In genomic region chr1:87044424-87044823, GRCh38 we compare ENCODE assay signal across 13 cellular contexts.
DNase-seq lines count a peak whose midpoint lies in the region; ATAC-seq lines count a peak whose summit lies in the region.
"Had no signal": no experiment of that assay in that cellular context is flagged by ENCODE, and none has a peak within 500 bp of the region (broad histone marks: within the 10 kb centered on the region; RNA-seq: fewer than 3 reads in every experiment).

No MANE protein-coding gene starts in this region.

- no peak overlapping the region for H3K27ac ChIP-seq in CD4-positive, CD25-positive, alpha-beta regulatory T cell (ENCODE audit: insufficient read depth, low read length, poor library complexity, severe bottlenecking)

- peaks cover 0 to 18% (median 4%) of the 10 kb centered on the region in 7 donors for H3K9me3 Mint-ChIP-seq in CD4-positive, CD25-positive, alpha-beta regulatory T cell
- H3K9me3 Mint-ChIP-seq: natural killer cell treated with Interleukin-12 subunit alpha and Interleukin-12 subunit beta and Interleukin-15 and Interleukin-18, amount 100 ng/mL, for 72 hours had no signal

- H3K27me3 ChIP-seq in CD4-positive, CD25-positive, alpha-beta regulatory T cell (ENCODE audit: control insufficient read depth, insufficient read depth, low read length): no peaks in the 10 kb centered on the region
- H3K27me3 ChIP-seq: BE2C had no signal

- H3K4me1 Mint-ChIP-seq in CD4-positive, CD25-positive, alpha-beta regulatory T cell: peaks cover 24 to 35% (median 30%) of the 10 kb centered on the region in 4 donors

- intact Hi-C loops in Right ventricle myocardium superior (cut with DNase I): no loop called here

- in situ Hi-C loops in ACHN (cut with HindIII; ENCODE audit: low pct_ligation_motif_present, low pct_unique_long_range_greater_than_20kb, low sequenced_read_pairs): no loop called here

- DNase-seq in CD4-positive, CD25-positive, alpha-beta regulatory T cell: no peak
- no peak for DNase-seq in NK-92 treated with Interleukin-12 subunit alpha and Interleukin-12 subunit beta, amount 100 ng/mL, for 24 hours (lab: John Stamatoyannopoulos, UW)
- no peak for DNase-seq in Right ventricle myocardium superior
- DNase-seq in ACHN: no peak
- DNase-seq in middle frontal gyrus (ENCODE audit: extremely low spot score, low spot score): no peak
- DNase-seq: BE2C, cerebellar nuclear complex, islet precursor cell, NCI-H187 treated with DMSO at 0.1 percent for 48 hours had no signal

- peaks cover 0 to 4% of the 10 kb centered on the region in 2 experiments for H3K9me3 ChIP-seq in CD4-positive, CD25-positive, alpha-beta regulatory T cell (ENCODE audit: control insufficient read depth in 2 of 2, low read length in 2 of 2)
- H3K9me3 ChIP-seq: BE2C had no signal

- H3K27me3 Mint-ChIP-seq in CD4-positive, CD25-positive, alpha-beta regulatory T cell: no peaks in the 10 kb centered on the region
- H3K27me3 Mint-ChIP-seq: natural killer cell treated with Interleukin-12 subunit alpha and Interleukin-12 subunit beta and Interleukin-15 and Interleukin-18, amount 100 ng/mL, for 72 hours had no signal

- peak overlapping the region in 1 of 4 donors; percentile 0 for H3K4me3 Mint-ChIP-seq in CD4-positive, CD25-positive, alpha-beta regulatory T cell
- H3K4me3 Mint-ChIP-seq: natural killer cell treated with Interleukin-12 subunit alpha and Interleukin-12 subunit beta and Interleukin-15 and Interleukin-18, amount 100 ng/mL, for 72 hours had no signal

- H3K27ac Mint-ChIP-seq in CD4-positive, CD25-positive, alpha-beta regulatory T cell: peak overlapping the region in 2 of 3 donors; percentile 96
- H3K27ac Mint-ChIP-seq: natural killer cell treated with Interleukin-12 subunit alpha and Interleukin-12 subunit beta and Interleukin-15 and Interleukin-18, amount 100 ng/mL, for 72 hours had no signal

- ATAC-seq in CD4-positive, CD25-positive, alpha-beta regulatory T cell (ENCODE audit: low read depth in 2 of 2): no peak
- ATAC-seq in GM18873 (IDR thresholded peaks at IDR 0.05; ENCODE audit: low FRiP score, unreplicated experiment): peak; percentile 29
- peak; percentile 63 for ATAC-seq in HG02678 (IDR thresholded peaks at IDR 0.05; ENCODE audit: unreplicated experiment)
- ATAC-seq in HG03575 (IDR thresholded peaks at IDR 0.05; ENCODE audit: extremely low read depth, insufficient number of reproducible peaks, low FRiP score, unreplicated experiment): peak; percentile 23
- no peak for ATAC-seq in Right ventricle myocardium superior (ENCODE audit: poor library complexity)
- ATAC-seq: natural killer cell treated with Interleukin-12 subunit alpha and Interleukin-12 subunit beta and Interleukin-15 and Interleukin-18, amount 100 ng/mL, for 72 hours had no signal

- no peak overlapping the region for H3K4me3 ChIP-seq in CD4-positive, CD25-positive, alpha-beta regulatory T cell (ENCODE audit: low read depth, low read length)

- H3K4me1 ChIP-seq in CD4-positive, CD25-positive, alpha-beta regulatory T cell (ENCODE audit: control insufficient read depth, insufficient read depth, low read length, poor library complexity, severe bottlenecking): peaks cover 10% of the 10 kb centered on the region
- H3K4me1 ChIP-seq: BE2C had no signal

- no peaks in the 10 kb centered on the region for H3K36me3 ChIP-seq in CD4-positive, CD25-positive, alpha-beta regulatory T cell (ENCODE audit: control insufficient read depth, insufficient read depth, low read length)
- H3K36me3 ChIP-seq: BE2C had no signal

- H3K36me3 Mint-ChIP-seq in CD4-positive, CD25-positive, alpha-beta regulatory T cell: peaks cover 13% of the 10 kb centered on the region
- H3K36me3 Mint-ChIP-seq: natural killer cell treated with Interleukin-12 subunit alpha and Interleukin-12 subunit beta and Interleukin-15 and Interleukin-18, amount 100 ng/mL, for 72 hours had no signal

Comparison
In these comparisons a context has a peak if more than half of its experiments do, and no peak if none do; other contexts are left out.
1. ATAC-seq: peak in GM18873 (single experiment), HG02678 (single experiment) and HG03575 (single experiment); none in CD4-positive, CD25-positive, alpha-beta regulatory T cell (0 of 2) and Right ventricle myocardium superior (single experiment).